Comparison of ENCODE assay signal across 1 cellular context in genomic region chr11:61361686-61362541, GRCh38.
A peak's percentile ranks its signal among the peaks of the same experiment; 100 is the strongest.
TF ChIP-seq lines count a peak whose summit lies in the region.

A gene with protein sequence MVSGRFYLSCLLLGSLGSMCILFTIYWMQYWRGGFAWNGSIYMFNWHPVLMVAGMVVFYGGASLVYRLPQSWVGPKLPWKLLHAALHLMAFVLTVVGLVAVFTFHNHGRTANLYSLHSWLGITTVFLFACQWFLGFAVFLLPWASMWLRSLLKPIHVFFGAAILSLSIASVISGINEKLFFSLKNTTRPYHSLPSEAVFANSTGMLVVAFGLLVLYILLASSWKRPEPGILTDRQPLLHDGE (minus strand): TSS chr11:61361882. CDS start chr11:61356713, 5,169 bp downstream.
Gene TMEM138 (plus strand): TSS chr11:61362374. CDS start chr11:61364391, 2,017 bp downstream.

TF ChIP-seq in GM12878, 131 proteins besides CTCF, POLR2A, EP300 and RAD21 (continued from another document and continues in another):
- no peak for TF ChIP-seq NFYA (IDR thresholded peaks at IDR 0.05; ENCODE audit: borderline replicate concordance, low read depth, low read length)
- TF ChIP-seq SIX5 (IDR thresholded peaks at IDR 0.05; ENCODE audit: low read depth, low read length, severe bottlenecking): peak; percentile 59
- TF ChIP-seq HDAC2 (IDR thresholded peaks at IDR 0.05): no peak
- peak; percentile 26; the same call in 1 of the 2 replicates for TF ChIP-seq E2F4 (IDR thresholded peaks at IDR 0.05; ENCODE audit: low read depth, low read length)
- 0 out of 2 replicates have a peak, but pooled peaks have one; percentile 24 for TF ChIP-seq BRCA1 (IDR thresholded peaks at IDR 0.05; ENCODE audit: low read depth, low read length)
- peak; percentile 84 for TF ChIP-seq CBFB (IDR thresholded peaks at IDR 0.05; ENCODE audit: low read depth)
- peak; percentile 97 for TF ChIP-seq LARP7 (IDR thresholded peaks at IDR 0.05)
- peak; percentile 33; the same call in 1 of the 2 replicates for TF ChIP-seq CHD2 (IDR thresholded peaks at IDR 0.05; ENCODE audit: borderline replicate concordance, low read depth, low read length)
- TF ChIP-seq YBX1 (IDR thresholded peaks at IDR 0.05): no peak
- TF ChIP-seq POU2F2 (IDR thresholded peaks at IDR 0.05; ENCODE audit: borderline replicate concordance, low read depth, low read length): peak; percentile 86; the same call in 2 of the 3 replicates
- peak in 1 of 2 experiments; percentile 56; a peak in 2 of 3 replicates for TF ChIP-seq EGR1 (IDR thresholded peaks at IDR 0.05; ENCODE audit: borderline replicate concordance in 1 of 2, low read depth in 2 of 2, low read length in 2 of 2)
- TF ChIP-seq TBL1XR1 (IDR thresholded peaks at IDR 0.05; ENCODE audit: low read depth, low read length): peak; percentile 69
- no peak for TF ChIP-seq PAX5 (IDR thresholded peaks at IDR 0.05; ENCODE audit: borderline replicate concordance, low read depth, low read length)
- peak; percentile 62; the same call in 1 of the 2 replicates for TF ChIP-seq NKRF (conservative IDR thresholded peaks at IDR 0.05)
- peak; percentile 51 for TF ChIP-seq E2F8 (IDR thresholded peaks at IDR 0.05; ENCODE audit: low read depth, partially characterized antibody)
- peak; percentile 25; the same call in 1 of the 2 replicates for TF ChIP-seq ATF7 (IDR thresholded peaks at IDR 0.05; ENCODE audit: low read depth)
- TF ChIP-seq, protein P1, sequence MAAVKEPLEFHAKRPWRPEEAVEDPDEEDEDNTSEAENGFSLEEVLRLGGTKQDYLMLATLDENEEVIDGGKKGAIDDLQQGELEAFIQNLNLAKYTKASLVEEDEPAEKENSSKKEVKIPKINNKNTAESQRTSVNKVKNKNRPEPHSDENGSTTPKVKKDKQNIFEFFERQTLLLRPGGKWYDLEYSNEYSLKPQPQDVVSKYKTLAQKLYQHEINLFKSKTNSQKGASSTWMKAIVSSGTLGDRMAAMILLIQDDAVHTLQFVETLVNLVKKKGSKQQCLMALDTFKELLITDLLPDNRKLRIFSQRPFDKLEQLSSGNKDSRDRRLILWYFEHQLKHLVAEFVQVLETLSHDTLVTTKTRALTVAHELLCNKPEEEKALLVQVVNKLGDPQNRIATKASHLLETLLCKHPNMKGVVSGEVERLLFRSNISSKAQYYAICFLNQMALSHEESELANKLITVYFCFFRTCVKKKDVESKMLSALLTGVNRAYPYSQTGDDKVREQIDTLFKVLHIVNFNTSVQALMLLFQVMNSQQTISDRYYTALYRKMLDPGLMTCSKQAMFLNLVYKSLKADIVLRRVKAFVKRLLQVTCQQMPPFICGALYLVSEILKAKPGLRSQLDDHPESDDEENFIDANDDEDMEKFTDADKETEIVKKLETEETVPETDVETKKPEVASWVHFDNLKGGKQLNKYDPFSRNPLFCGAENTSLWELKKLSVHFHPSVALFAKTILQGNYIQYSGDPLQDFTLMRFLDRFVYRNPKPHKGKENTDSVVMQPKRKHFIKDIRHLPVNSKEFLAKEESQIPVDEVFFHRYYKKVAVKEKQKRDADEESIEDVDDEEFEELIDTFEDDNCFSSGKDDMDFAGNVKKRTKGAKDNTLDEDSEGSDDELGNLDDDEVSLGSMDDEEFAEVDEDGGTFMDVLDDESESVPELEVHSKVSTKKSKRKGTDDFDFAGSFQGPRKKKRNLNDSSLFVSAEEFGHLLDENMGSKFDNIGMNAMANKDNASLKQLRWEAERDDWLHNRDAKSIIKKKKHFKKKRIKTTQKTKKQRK (IDR thresholded peaks at IDR 0.05; ENCODE audit: low read depth, low read length): no peak
- TF ChIP-seq ZNF217 (IDR thresholded peaks at IDR 0.05): peak; percentile 77; the same call in 1 of the 2 replicates
- peak; percentile 61 for TF ChIP-seq CREM (IDR thresholded peaks at IDR 0.05; ENCODE audit: low read depth)
- no peak for TF ChIP-seq SP1 (IDR thresholded peaks at IDR 0.05; ENCODE audit: low read depth, low read length)
- TF ChIP-seq SUPT20H (IDR thresholded peaks at IDR 0.05; ENCODE audit: borderline replicate concordance, control insufficient read depth, low read depth, low read length): no peak
- TF ChIP-seq, protein P2, sequence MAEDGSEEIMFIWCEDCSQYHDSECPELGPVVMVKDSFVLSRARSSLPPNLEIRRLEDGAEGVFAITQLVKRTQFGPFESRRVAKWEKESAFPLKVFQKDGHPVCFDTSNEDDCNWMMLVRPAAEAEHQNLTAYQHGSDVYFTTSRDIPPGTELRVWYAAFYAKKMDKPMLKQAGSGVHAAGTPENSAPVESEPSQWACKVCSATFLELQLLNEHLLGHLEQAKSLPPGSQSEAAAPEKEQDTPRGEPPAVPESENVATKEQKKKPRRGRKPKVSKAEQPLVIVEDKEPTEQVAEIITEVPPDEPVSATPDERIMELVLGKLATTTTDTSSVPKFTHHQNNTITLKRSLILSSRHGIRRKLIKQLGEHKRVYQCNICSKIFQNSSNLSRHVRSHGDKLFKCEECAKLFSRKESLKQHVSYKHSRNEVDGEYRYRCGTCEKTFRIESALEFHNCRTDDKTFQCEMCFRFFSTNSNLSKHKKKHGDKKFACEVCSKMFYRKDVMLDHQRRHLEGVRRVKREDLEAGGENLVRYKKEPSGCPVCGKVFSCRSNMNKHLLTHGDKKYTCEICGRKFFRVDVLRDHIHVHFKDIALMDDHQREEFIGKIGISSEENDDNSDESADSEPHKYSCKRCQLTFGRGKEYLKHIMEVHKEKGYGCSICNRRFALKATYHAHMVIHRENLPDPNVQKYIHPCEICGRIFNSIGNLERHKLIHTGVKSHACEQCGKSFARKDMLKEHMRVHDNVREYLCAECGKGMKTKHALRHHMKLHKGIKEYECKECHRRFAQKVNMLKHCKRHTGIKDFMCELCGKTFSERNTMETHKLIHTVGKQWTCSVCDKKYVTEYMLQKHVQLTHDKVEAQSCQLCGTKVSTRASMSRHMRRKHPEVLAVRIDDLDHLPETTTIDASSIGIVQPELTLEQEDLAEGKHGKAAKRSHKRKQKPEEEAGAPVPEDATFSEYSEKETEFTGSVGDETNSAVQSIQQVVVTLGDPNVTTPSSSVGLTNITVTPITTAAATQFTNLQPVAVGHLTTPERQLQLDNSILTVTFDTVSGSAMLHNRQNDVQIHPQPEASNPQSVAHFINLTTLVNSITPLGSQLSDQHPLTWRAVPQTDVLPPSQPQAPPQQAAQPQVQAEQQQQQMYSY (CRISPR knock-in tag; IDR thresholded peaks at IDR 0.05): no peak
- no peak for TF ChIP-seq RBBP5 (conservative IDR thresholded peaks at IDR 0.05)
- peak; percentile 93 for TF ChIP-seq MXI1 (IDR thresholded peaks at IDR 0.05; ENCODE audit: low read depth, low read length)
- TF ChIP-seq, protein P3, sequence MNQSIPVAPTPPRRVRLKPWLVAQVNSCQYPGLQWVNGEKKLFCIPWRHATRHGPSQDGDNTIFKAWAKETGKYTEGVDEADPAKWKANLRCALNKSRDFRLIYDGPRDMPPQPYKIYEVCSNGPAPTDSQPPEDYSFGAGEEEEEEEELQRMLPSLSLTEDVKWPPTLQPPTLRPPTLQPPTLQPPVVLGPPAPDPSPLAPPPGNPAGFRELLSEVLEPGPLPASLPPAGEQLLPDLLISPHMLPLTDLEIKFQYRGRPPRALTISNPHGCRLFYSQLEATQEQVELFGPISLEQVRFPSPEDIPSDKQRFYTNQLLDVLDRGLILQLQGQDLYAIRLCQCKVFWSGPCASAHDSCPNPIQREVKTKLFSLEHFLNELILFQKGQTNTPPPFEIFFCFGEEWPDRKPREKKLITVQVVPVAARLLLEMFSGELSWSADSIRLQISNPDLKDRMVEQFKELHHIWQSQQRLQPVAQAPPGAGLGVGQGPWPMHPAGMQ (IDR thresholded peaks at IDR 0.05; ENCODE audit: borderline replicate concordance): no peak
- TF ChIP-seq CREB1 (IDR thresholded peaks at IDR 0.05; ENCODE audit: low read depth): peak; percentile 74; the same call in 1 of the 2 replicates
- peak; percentile 48; the same call in 1 of the 2 replicates for TF ChIP-seq MTA3 (IDR thresholded peaks at IDR 0.05; ENCODE audit: borderline replicate concordance, low read length)
- TF ChIP-seq IKZF1 (conservative IDR thresholded peaks at IDR 0.05): peak; percentile 94
- TF ChIP-seq SMAD5 (IDR thresholded peaks at IDR 0.05; ENCODE audit: low read depth): peak; percentile 82
- peak; percentile 94 for TF ChIP-seq PML (IDR thresholded peaks at IDR 0.05; ENCODE audit: low read length)
- TF ChIP-seq PAX8 (IDR thresholded peaks at IDR 0.05): peak; percentile 77; the same call in 1 of the 2 replicates
- TF ChIP-seq NR2F1 (conservative IDR thresholded peaks at IDR 0.05): peak; percentile 55
- peak; percentile 95 for TF ChIP-seq POLR2AphosphoS2 (IDR thresholded peaks at IDR 0.05; ENCODE audit: low read depth, low read length)
- peak; percentile 74 for TF ChIP-seq ZBED1 (IDR thresholded peaks at IDR 0.05; ENCODE audit: borderline replicate concordance)
- TF ChIP-seq FOXK2 (IDR thresholded peaks at IDR 0.05): no peak
- no peak for TF ChIP-seq RAD51 (IDR thresholded peaks at IDR 0.05)
- no peak for TF ChIP-seq BCLAF1 (IDR thresholded peaks at IDR 0.05)
- TF ChIP-seq TAF1 (IDR thresholded peaks at IDR 0.05; ENCODE audit: borderline replicate concordance, low read depth, low read length): peak; percentile 84
- no peak for TF ChIP-seq ASH2L (IDR thresholded peaks at IDR 0.05; ENCODE audit: borderline replicate concordance, low read depth)
- TF ChIP-seq, protein P4, sequence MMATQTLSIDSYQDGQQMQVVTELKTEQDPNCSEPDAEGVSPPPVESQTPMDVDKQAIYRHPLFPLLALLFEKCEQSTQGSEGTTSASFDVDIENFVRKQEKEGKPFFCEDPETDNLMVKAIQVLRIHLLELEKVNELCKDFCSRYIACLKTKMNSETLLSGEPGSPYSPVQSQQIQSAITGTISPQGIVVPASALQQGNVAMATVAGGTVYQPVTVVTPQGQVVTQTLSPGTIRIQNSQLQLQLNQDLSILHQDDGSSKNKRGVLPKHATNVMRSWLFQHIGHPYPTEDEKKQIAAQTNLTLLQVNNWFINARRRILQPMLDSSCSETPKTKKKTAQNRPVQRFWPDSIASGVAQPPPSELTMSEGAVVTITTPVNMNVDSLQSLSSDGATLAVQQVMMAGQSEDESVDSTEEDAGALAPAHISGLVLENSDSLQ (IDR thresholded peaks at IDR 0.05): peak; percentile 93
- TF ChIP-seq MAX (IDR thresholded peaks at IDR 0.05; ENCODE audit: low read depth, low read length): no peak; the same call in none of the 2 replicates
